Comparison of ENCODE assay signal across 8 cellular contexts in the genomic region with DNA sequence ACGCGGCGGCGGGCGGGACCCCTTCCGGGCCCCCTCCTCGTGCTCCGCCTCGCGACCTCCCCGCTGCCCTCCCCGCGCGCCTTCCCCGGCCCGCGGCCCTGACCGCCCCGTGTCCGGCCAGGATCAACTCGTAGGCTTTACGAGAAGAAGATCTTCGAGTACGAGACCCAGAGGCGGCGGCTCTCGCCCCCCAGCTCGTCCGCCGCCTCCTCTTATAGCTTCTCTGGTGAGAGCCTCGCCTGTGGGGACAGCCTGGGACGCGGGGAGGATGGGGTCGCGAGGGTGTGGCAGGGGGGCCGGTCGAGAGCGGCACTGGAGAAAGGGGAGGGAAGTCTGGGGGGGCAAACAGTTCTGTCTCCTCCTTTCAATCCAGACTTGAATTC. TPM values are rescaled to one million over a fixed set of nuclear protein-coding genes. Genes with fewer than 3 reads are reported as not detected.
DNase-seq lines count a peak whose midpoint lies in the region; ATAC-seq and TF ChIP-seq lines count a peak whose summit lies in the region.

No MANE protein-coding gene starts in this region.

- H3K36me3 ChIP-seq in BLaER1 = peaks cover 14% of the 10 kb centered on the region; the same call in 1 of the 2 replicates
- peaks cover 0 to 13% (median 0%) of the 10 kb centered on the region in 3 experiments for H3K36me3 ChIP-seq in naive thymus-derived CD4-positive, alpha-beta T cell (ENCODE audit: control insufficient read depth in 2 of 3, insufficient read depth in 3 of 3, low read length in 3 of 3)

- peaks cover 37% of the 10 kb centered on the region for H3K4me1 ChIP-seq in BLaER1
- H3K4me1 ChIP-seq in naive thymus-derived CD4-positive, alpha-beta T cell (ENCODE audit: control insufficient read depth in 2 of 2, insufficient read depth in 2 of 2, low read length in 2 of 2) = peaks cover 10 to 16% of the 10 kb centered on the region in 2 donors

- H3K4me2 ChIP-seq in BLaER1 = peak overlapping the region; percentile 84

- H3K27ac Mint-ChIP-seq in naive thymus-derived CD4-positive, alpha-beta T cell = peak overlapping the region; percentile 72 to 94 (median 92)

- peaks cover 0 to 3% (median 0%) of the 10 kb centered on the region in 5 donors for H3K36me3 Mint-ChIP-seq in naive thymus-derived CD4-positive, alpha-beta T cell

- H3K4me3 Mint-ChIP-seq in naive thymus-derived CD4-positive, alpha-beta T cell = peak overlapping the region; percentile 73 to 88 (median 84)

- H3K4me3 ChIP-seq in BLaER1 (peak overlapping the region; percentile 90), HL-60 (replicated peaks; ENCODE audit: insufficient read depth, low read length) (peak overlapping the region; percentile 56), choroid plexus epithelial cell (ENCODE audit: low read depth, low read length) (peak overlapping the region; percentile 74)
- peak overlapping the region; percentile 68 for H3K4me3 ChIP-seq in naive thymus-derived CD4-positive, alpha-beta T cell (ENCODE audit: low read length)

- ATAC-seq in naive thymus-derived CD4-positive, alpha-beta T cell = no peak
- no peak for ATAC-seq in HG03039 (IDR thresholded peaks at IDR 0.05; ENCODE audit: unreplicated experiment)

- POLR2A ChIA-PET in naive thymus-derived CD4-positive, alpha-beta T cell (lab: Charles Lee) = interaction anchor here (0.8 to 1.5 kb wide), 10 partner anchors 8 to 452 kb away, joined by 3 to 7 read pairs (median 3); a partner anchor contains a TSS

- H3K9ac ChIP-seq in BLaER1 = peak overlapping the region; percentile 96

- TF ChIP-seq CTCF in HL-60 (IDR thresholded peaks at IDR 0.05; ENCODE audit: insufficient read depth, low read length) (no peak), choroid plexus epithelial cell (conservative IDR thresholded peaks at IDR 0.05; ENCODE audit: low read depth, low read length) (no peak)

- peaks cover 0 to 2% (median 0%) of the 10 kb centered on the region in 11 donors for H3K9me3 Mint-ChIP-seq in naive thymus-derived CD4-positive, alpha-beta T cell

- DNase-seq in HL-60 (ENCODE audit: low read depth in 1 of 2, low spot score in 1 of 2) (no peak), choroid plexus epithelial cell (ENCODE audit: low read depth) (no peak), NCI-H524 (lab: John Stamatoyannopoulos, UW) (no peak), amniotic stem cell (lab: John Stamatoyannopoulos, UW) (no peak)
- no peak for DNase-seq in naive thymus-derived CD4-positive, alpha-beta T cell
- DNase-seq in effector CD4-positive, alpha-beta T cell = no peak

- peaks cover 4 to 21% (median 12%) of the 10 kb centered on the region in 7 donors for H3K4me1 Mint-ChIP-seq in naive thymus-derived CD4-positive, alpha-beta T cell

- H3K27me3 Mint-ChIP-seq in naive thymus-derived CD4-positive, alpha-beta T cell = no peaks in the 10 kb centered on the region

- H3K27me3 ChIP-seq in BLaER1 (peaks cover 10% of the 10 kb centered on the region), HL-60 (ENCODE audit: insufficient read depth, poor library complexity, severe bottlenecking) (no peaks in the 10 kb centered on the region)
- no peaks in the 10 kb centered on the region for H3K27me3 ChIP-seq in naive thymus-derived CD4-positive, alpha-beta T cell (ENCODE audit: control insufficient read depth in 2 of 2, insufficient read depth in 2 of 2, low read length in 2 of 2)

- H4K20me1 ChIP-seq in BLaER1 = peaks cover 15% of the 10 kb centered on the region; the same call in 1 of the 2 replicates

- intact Hi-C loops in naive thymus-derived CD4-positive, alpha-beta T cell (cut with micrococcal nuclease) = loop anchor here (1.0 to 10.0 kb wide), 9 partner anchors 8 to 657 kb away; a partner anchor contains a TSS

- CTCF ChIA-PET in naive thymus-derived CD4-positive, alpha-beta T cell (lab: Charles Lee) = no interaction called here

- peak overlapping the region; percentile 96 for H3K27ac ChIP-seq in BLaER1
- peak overlapping the region; percentile 86 for H3K27ac ChIP-seq in HL-60 (replicated peaks)
- H3K27ac ChIP-seq in naive thymus-derived CD4-positive, alpha-beta T cell (ENCODE audit: low read depth, low read length) = peak overlapping the region; percentile 99

- peaks cover 44% of the 10 kb centered on the region for H3K9me3 ChIP-seq in BLaER1
- H3K9me3 ChIP-seq in naive thymus-derived CD4-positive, alpha-beta T cell (ENCODE audit: control insufficient read depth in 2 of 3, low read length in 3 of 3) = no peaks in the 10 kb centered on the region

RNA-seq across cellular contexts. Expression of a gene that starts 0.5 kb away (rescaled TPM):
- 100 to 1,000 TPM in 2 of 5 experiments, 10 to 100 TPM in 3; 53.5 to 141 (median 89.9) TPM for total RNA-seq in naive thymus-derived CD4-positive, alpha-beta T cell
- polyA plus RNA-seq in naive thymus-derived CD4-positive, alpha-beta T cell = 10 to 100 TPM; 31.5 to 34.6 TPM

RNA-seq across cellular contexts. Expression of a gene that starts 5.1 kb away (rescaled TPM):
- total RNA-seq in naive thymus-derived CD4-positive, alpha-beta T cell = 1,000 to 10,000 TPM in 2 of 5 experiments, 100 to 1,000 TPM in 3; 440 to 1,423 (median 604) TPM
- polyA plus RNA-seq in naive thymus-derived CD4-positive, alpha-beta T cell = 100 to 1,000 TPM in 1 of 2 donors, 10 to 100 TPM in 1; 96.0 to 333 TPM

RNA-seq across cellular contexts. Expression of a gene that starts 18.6 kb away (rescaled TPM):
- 1,000 to 10,000 TPM; 2,926 to 5,130 (median 5,063) TPM for total RNA-seq in naive thymus-derived CD4-positive, alpha-beta T cell
- 1,000 to 10,000 TPM; 6,302 to 7,439 TPM for polyA plus RNA-seq in naive thymus-derived CD4-positive, alpha-beta T cell

RNA-seq across cellular contexts. Expression of a gene that starts 29.5 kb away (rescaled TPM):
- total RNA-seq in naive thymus-derived CD4-positive, alpha-beta T cell = 10 to 100 TPM; 18.4 to 31.1 (median 21.7) TPM
- polyA plus RNA-seq in naive thymus-derived CD4-positive, alpha-beta T cell = 10 to 100 TPM; 11.1 to 19.6 TPM

RNA-seq across cellular contexts. Expression of a gene that starts 31.8 kb away (rescaled TPM):
- total RNA-seq in naive thymus-derived CD4-positive, alpha-beta T cell = 100 to 1,000 TPM in 3 of 5 experiments, 10 to 100 TPM in 2; 90.9 to 130 (median 108) TPM
- 10 to 100 TPM; 40.4 to 46.4 TPM for polyA plus RNA-seq in naive thymus-derived CD4-positive, alpha-beta T cell
